Comparison of ENCODE assay signal across 8 cellular contexts in the genomic region with DNA sequence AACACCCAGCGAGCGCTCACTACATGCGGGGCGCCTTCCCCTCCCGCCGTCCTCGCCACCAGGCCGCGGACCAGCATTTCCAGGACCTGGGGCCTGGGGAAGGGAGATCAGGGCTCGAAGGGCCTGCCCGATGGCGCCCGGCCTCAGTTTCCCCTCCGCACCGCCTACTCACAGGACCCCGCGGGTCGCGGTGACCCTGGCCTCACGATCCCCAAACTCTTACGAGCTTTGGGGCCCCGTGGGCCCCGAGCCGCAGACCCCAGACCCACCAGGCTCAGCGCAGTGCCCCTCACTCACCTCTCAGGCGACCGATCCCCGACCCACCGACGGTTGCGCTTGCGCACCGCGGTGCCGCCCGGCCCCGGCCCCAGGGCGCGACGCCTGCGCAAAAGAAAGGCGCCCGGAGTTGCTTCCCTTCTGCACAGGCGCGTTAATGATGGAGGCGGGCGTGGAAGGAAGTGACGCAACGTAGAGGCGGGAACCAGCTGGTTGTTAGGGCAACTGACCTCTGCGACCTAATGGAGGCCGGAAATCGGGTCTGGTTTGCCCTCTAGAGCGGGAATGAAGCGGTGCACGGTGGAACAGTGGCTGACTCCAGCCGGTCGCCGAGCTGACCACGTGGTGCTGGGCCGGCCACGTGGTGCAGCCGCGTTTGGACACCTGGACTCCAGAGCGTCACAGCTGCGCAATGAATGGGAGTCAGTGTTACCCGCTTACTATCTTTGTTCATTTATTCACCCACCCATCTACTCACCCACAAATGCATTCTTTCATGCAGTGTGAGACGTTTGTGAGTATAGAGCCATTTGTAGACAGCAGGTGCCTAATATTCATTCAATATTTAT. TPM values are rescaled to one million over a fixed set of nuclear protein-coding genes. Genes with fewer than 3 reads are reported as not detected.
DNase-seq lines count a peak whose midpoint lies in the region; ATAC-seq and TF ChIP-seq lines count a peak whose summit lies in the region.

A gene with protein sequence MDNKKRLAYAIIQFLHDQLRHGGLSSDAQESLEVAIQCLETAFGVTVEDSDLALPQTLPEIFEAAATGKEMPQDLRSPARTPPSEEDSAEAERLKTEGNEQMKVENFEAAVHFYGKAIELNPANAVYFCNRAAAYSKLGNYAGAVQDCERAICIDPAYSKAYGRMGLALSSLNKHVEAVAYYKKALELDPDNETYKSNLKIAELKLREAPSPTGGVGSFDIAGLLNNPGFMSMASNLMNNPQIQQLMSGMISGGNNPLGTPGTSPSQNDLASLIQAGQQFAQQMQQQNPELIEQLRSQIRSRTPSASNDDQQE (minus strand): TSS at position 338 of the 845 bp plus-strand sequence. CDS start 14,205 bp downstream, outside the sequence.

- H3K4me1 Mint-ChIP-seq in CD14-positive monocyte, result peaks cover 45% of the 10 kb centered on the region

- H3K36me3 Mint-ChIP-seq in CD14-positive monocyte, result peaks cover 2 to 16% of the 10 kb centered on the region in 2 donors

- DNase-seq in CD14-positive monocyte (ENCODE audit: low spot score) (peak; percentile 99), NCI-H748 (lab: John Stamatoyannopoulos, UW; ENCODE audit: unreplicated experiment) (peak; percentile 98), dedifferentiated amniotic fluid mesenchymal stem cell (ENCODE audit: extremely low spot score) (peak; percentile 99), left kidney (ENCODE audit: low read depth, low spot score) (peak; percentile 100)
- peak; percentile 95 for DNase-seq in activated CD4-positive, alpha-beta T cell treated with anti-CD3 and anti-CD28 coated beads, Interleukin-2, amount 50 U/mL, for 1 hour
- DNase-seq in stimulated activated CD4-positive, alpha-beta T cell treated with anti-CD3 and anti-CD28 coated beads, Interleukin-2, amount 100 ng/mL, for 24 hours, result peak; percentile 97

- no peaks in the 10 kb centered on the region for H3K9me3 Mint-ChIP-seq in CD14-positive monocyte

- peak within 1 kb of the TSS; percentile 89 to 92 for H3K4me3 Mint-ChIP-seq in CD14-positive monocyte

- H3K27ac Mint-ChIP-seq in CD14-positive monocyte, result peak within 1 kb of the TSS; percentile 86 to 94 (median 93)

- no peaks in the 10 kb centered on the region for H3K27me3 Mint-ChIP-seq in CD14-positive monocyte (ENCODE audit: low read depth in 3 of 3)

- intact Hi-C loops in CD14-positive monocyte (cut with micrococcal nuclease), result no loop called here

- peak; percentile 39 for TF ChIP-seq CTCF in CD14-positive monocyte (IDR thresholded peaks at IDR 0.05)

- ATAC-seq in GM19351 (IDR thresholded peaks at IDR 0.05; ENCODE audit: unreplicated experiment) (peak; percentile 73), HG03521 (IDR thresholded peaks at IDR 0.05; ENCODE audit: unreplicated experiment) (peak; percentile 71)

RNA-seq across cellular contexts. Expression of the gene that starts here (rescaled TPM):
- polyA plus RNA-seq in CD14-positive monocyte, result 10 to 100 TPM; 21.6 to 22.0 TPM

Comparison
In these comparisons a context has a peak if more than half of its experiments do, and no peak if none do; other contexts are left out.
1. Peak in every context shown above with its lines: DNase-seq and ATAC-seq.